ENCODE assay signal across 14 cellular contexts in genomic region chr18:48996041-48996440, GRCh38.
"Had no signal": no experiment of that assay in that cellular context is flagged by ENCODE, and none has a peak within 500 bp of the region (broad histone marks: within the 10 kb centered on the region; RNA-seq: fewer than 3 reads in every experiment).

No MANE protein-coding gene starts in this region.

- H3K36me3 Mint-ChIP-seq: activated naive CD8-positive, alpha-beta T cell treated with anti-CD3 and anti-CD28 coated beads, Interleukin-2, amount 10 ng/mL, durations not matched to agents 7 days and 5 days had no signal

- DNase-seq: activated CD4-positive, alpha-beta T cell treated with anti-CD3 and anti-CD28 coated beads, Interleukin-2, amount 50 U/mL, for 4 hours; activated CD4-positive, CD25-positive, alpha-beta regulatory T cell; activated gamma-delta T cell treated with Interleukin-2 at 50 U/mL for 16 hours; activated naive CD8-positive, alpha-beta T cell treated with anti-CD3 and anti-CD28 coated beads, Interleukin-2, amount 10 ng/mL, durations not matched to agents 7 days and 5 days; activated T-cell treated with anti-CD3 and anti-CD28 coated beads, Interleukin-2, amount 50 U/mL, for 72 hours; colonic mucosa; esophagus squamous epithelium; foreskin fibroblast; ovary; stimulated activated CD4-positive, alpha-beta T cell treated with anti-CD3 and anti-CD28 coated beads, Interleukin-2, amount 100 ng/mL, for 48 hours; stimulated activated naive CD8-positive, alpha-beta T cell treated with anti-CD3 and anti-CD28 coated beads, Interleukin-15, Interleukin-2, amounts not matched to agents 100 U/mL and 50 U/mL, for 24 hours had no signal

- H3K27ac ChIP-seq: cardiac muscle cell, colonic mucosa, esophagus squamous epithelium, ovary had no signal

- H3K4me3 ChIP-seq: cardiac muscle cell, colonic mucosa, esophagus squamous epithelium, ovary had no signal

- H3K4me3 Mint-ChIP-seq: activated naive CD8-positive, alpha-beta T cell treated with anti-CD3 and anti-CD28 coated beads, Interleukin-2, amount 10 ng/mL, durations not matched to agents 7 days and 5 days; activated T-cell treated with anti-CD3 and anti-CD28 coated beads, Interleukin-2, amount 50 U/mL, for 72 hours; nephron had no signal

- H3K36me3 ChIP-seq: cardiac muscle cell, colonic mucosa, esophagus squamous epithelium, ovary had no signal

- H3K9me3 ChIP-seq: colonic mucosa, esophagus squamous epithelium, ovary had no signal

- H3K9me3 Mint-ChIP-seq: activated naive CD8-positive, alpha-beta T cell treated with anti-CD3 and anti-CD28 coated beads, Interleukin-2, amount 10 ng/mL, durations not matched to agents 7 days and 5 days; activated T-cell treated with anti-CD3 and anti-CD28 coated beads, Interleukin-2, amount 50 U/mL, for 72 hours; nephron had no signal

- H3K27ac Mint-ChIP-seq: activated naive CD8-positive, alpha-beta T cell treated with anti-CD3 and anti-CD28 coated beads, Interleukin-2, amount 10 ng/mL, durations not matched to agents 7 days and 5 days; activated T-cell treated with anti-CD3 and anti-CD28 coated beads, Interleukin-2, amount 50 U/mL, for 72 hours; nephron had no signal

- H3K27me3 ChIP-seq: cardiac muscle cell, colonic mucosa, esophagus squamous epithelium, ovary had no signal

- ATAC-seq: stimulated activated naive CD8-positive, alpha-beta T cell treated with anti-CD3 and anti-CD28 coated beads, Interleukin-15, Interleukin-2, amounts not matched to agents 100 U/mL and 50 U/mL, for 24 hours had no signal

- FAIRE-seq: urothelium cell line had no signal
